ENCODE assay signal across 16 cellular contexts in the genomic region with DNA sequence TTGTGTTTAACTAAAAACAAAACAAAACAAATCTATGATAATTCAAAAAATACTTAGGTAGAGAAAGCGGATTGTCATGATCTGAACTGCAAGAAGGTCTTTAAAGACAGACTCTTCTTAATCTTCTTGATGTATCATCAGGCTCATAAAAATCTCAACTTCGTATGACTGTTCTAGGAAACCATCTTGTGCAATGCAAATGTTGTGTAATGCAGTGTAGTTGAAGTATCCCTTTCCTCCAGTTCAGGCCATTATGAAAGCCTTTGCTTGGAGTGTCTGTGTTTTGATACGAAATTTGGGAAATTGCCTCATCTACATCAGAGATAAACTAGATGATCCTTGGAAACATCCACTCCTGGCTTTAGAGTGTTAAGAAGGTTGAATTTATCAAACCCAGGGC. TPM values are rescaled to one million over a fixed set of nuclear protein-coding genes. Genes with fewer than 3 reads are reported as not detected.
DNase-seq lines count a peak whose midpoint lies in the region; ATAC-seq and TF ChIP-seq lines count a peak whose summit lies in the region.
"Had no signal": no experiment of that assay in that cellular context is flagged by ENCODE, and none has a peak within 500 bp of the region (broad histone marks: within the 10 kb centered on the region; RNA-seq: fewer than 3 reads in every experiment).

No MANE protein-coding gene starts in this region.

- no peaks in the 10 kb centered on the region for H3K36me3 ChIP-seq in PC-3 (ENCODE audit: low read depth, low read length)
- no peaks in the 10 kb centered on the region for H3K36me3 ChIP-seq in subcutaneous abdominal adipose tissue (ENCODE audit: control insufficient read depth in 5 of 5, insufficient read depth in 5 of 5, low read length in 5 of 5)
- H3K36me3 ChIP-seq: HAP-1 had no signal

- no peaks in the 10 kb centered on the region for H3K36me3 Mint-ChIP-seq in HFFc6 (ENCODE audit: low read depth)
- no peaks in the 10 kb centered on the region for H3K36me3 Mint-ChIP-seq in osteocyte (ENCODE audit: unreplicated experiment)
- H3K36me3 Mint-ChIP-seq: activated CD4-positive, alpha-beta memory T cell treated with anti-CD3 and anti-CD28 coated beads for 36 hours had no signal

- no peaks in the 10 kb centered on the region for H3K27me3 ChIP-seq in PC-3 (ENCODE audit: low read length)
- no peaks in the 10 kb centered on the region for H3K27me3 ChIP-seq in subcutaneous abdominal adipose tissue (ENCODE audit: control insufficient read depth in 5 of 5, insufficient read depth in 4 of 5, low read length in 5 of 5)
- H3K27me3 ChIP-seq: body of pancreas had no signal

- POLR2A ChIA-PET in PC-3 (lab: Charles Lee; ENCODE audit: unreplicated experiment), result no interaction called here

- H2AFZ ChIP-seq in PC-3 (ENCODE audit: low read length), result no peak overlapping the region

- H3K4me1 Mint-ChIP-seq in HFFc6 (ENCODE audit: low read depth) (peaks cover 28% of the 10 kb centered on the region), osteocyte (ENCODE audit: unreplicated experiment) (peaks cover 11% of the 10 kb centered on the region)

- H3K4me1 ChIP-seq in PC-3 (ENCODE audit: insufficient read depth, low read length) (peaks cover 10% of the 10 kb centered on the region; the same call in 1 of the 2 replicates), subcutaneous abdominal adipose tissue (ENCODE audit: control insufficient read depth in 5 of 5, insufficient read depth in 5 of 5, low read length in 5 of 5) (peaks cover 2 to 34% (median 25%) of the 10 kb centered on the region in 5 donors)
- H3K4me1 ChIP-seq: body of pancreas had no signal

- H3K27ac ChIP-seq in PC-3 (ENCODE audit: low read length) (no peak overlapping the region), subcutaneous abdominal adipose tissue (ENCODE audit: low read depth, low read length) (peak overlapping the region; percentile 72)
- H3K27ac ChIP-seq: body of pancreas had no signal

- no peak overlapping the region for H3K27ac Mint-ChIP-seq in HFFc6
- no peak overlapping the region for H3K27ac Mint-ChIP-seq in osteocyte (ENCODE audit: unreplicated experiment)
- H3K27ac Mint-ChIP-seq: activated CD4-positive, alpha-beta memory T cell treated with anti-CD3 and anti-CD28 coated beads for 36 hours; T-helper 2 cell treated with Interferon-gamma antibody and Interleukin-4, amounts not matched to agents 5 μg/mL and 100 μg/mL, for 36 hours had no signal

- intact Hi-C loops in PC-3 (cut with micrococcal nuclease), result no loop called here

- H3K9me2 ChIP-seq in PC-3 (replicated peaks; ENCODE audit: low read length), result no peaks in the 10 kb centered on the region

- H3K4me3 Mint-ChIP-seq in HFFc6 (no peak overlapping the region), osteocyte (ENCODE audit: unreplicated experiment) (no peak overlapping the region)
- H3K4me3 Mint-ChIP-seq: activated CD4-positive, alpha-beta memory T cell treated with anti-CD3 and anti-CD28 coated beads for 36 hours; T-helper 2 cell treated with Interferon-gamma antibody and Interleukin-4, amounts not matched to agents 5 μg/mL and 100 μg/mL, for 36 hours had no signal

- H3K27me3 Mint-ChIP-seq in HFFc6 (ENCODE audit: insufficient read depth) (no peaks in the 10 kb centered on the region), osteocyte (ENCODE audit: unreplicated experiment) (no peaks in the 10 kb centered on the region)
- H3K27me3 Mint-ChIP-seq: activated CD4-positive, alpha-beta memory T cell treated with anti-CD3 and anti-CD28 coated beads for 36 hours had no signal

- no peak overlapping the region for H3K4me2 ChIP-seq in PC-3 (ENCODE audit: low read length)

- no peaks in the 10 kb centered on the region for H3K9me3 Mint-ChIP-seq in HFFc6
- no peaks in the 10 kb centered on the region for H3K9me3 Mint-ChIP-seq in osteocyte (ENCODE audit: unreplicated experiment)
- H3K9me3 Mint-ChIP-seq: activated CD4-positive, alpha-beta memory T cell treated with anti-CD3 and anti-CD28 coated beads for 36 hours; T-helper 2 cell treated with Interferon-gamma antibody and Interleukin-4, amounts not matched to agents 5 μg/mL and 100 μg/mL, for 36 hours had no signal

- H3K9me3 ChIP-seq in PC-3 (ENCODE audit: low read length) (no peaks in the 10 kb centered on the region), subcutaneous abdominal adipose tissue (ENCODE audit: control insufficient read depth in 5 of 5, low read length in 5 of 5) (no peaks in the 10 kb centered on the region)
- H3K9me3 ChIP-seq: body of pancreas, HAP-1 had no signal

- DNase-seq in HFFc6 (peak; percentile 73), PC-3 (peak; percentile 68), fibroblast of peridontal ligament (ENCODE audit: extremely low read depth) (peak; percentile 90), osteocyte (ENCODE audit: extremely low spot score, unreplicated experiment) (no peak), NCI-H128 (lab: John Stamatoyannopoulos, UW; ENCODE audit: unreplicated experiment) (no peak), NCI-H2171 treated with DMSO at 0.1 percent for 48 hours (lab: John Stamatoyannopoulos, UW) (no peak), erythroblast (lab: John Stamatoyannopoulos, UW) (no peak)
- DNase-seq: activated CD4-positive, alpha-beta memory T cell treated with anti-CD3 and anti-CD28 coated beads for 36 hours; body of pancreas; effector CD8-positive, alpha-beta T cell; hippocampal formation; NCI-H1105; NCI-H526 had no signal

- no peaks in the 10 kb centered on the region for H3F3A ChIP-seq in PC-3 (ENCODE audit: low read length, unreplicated experiment)

- no peak for TF ChIP-seq POLR2A in erythroblast (IDR thresholded peaks at IDR 0.05; ENCODE audit: low read length)

- ATAC-seq in PC-3, result no peak
- ATAC-seq: body of pancreas had no signal

- CTCF ChIA-PET in PC-3 (lab: Charles Lee), result no interaction called here

- TF ChIP-seq CTCF in HFFc6 (IDR thresholded peaks at IDR 0.05) (no peak), PC-3 (conservative IDR thresholded peaks at IDR 0.05; ENCODE audit: low read depth, low read length) (no peak), osteocyte (IDR thresholded peaks at IDR 0.05) (no peak)

- H3K9ac ChIP-seq in PC-3 (ENCODE audit: low read length), result no peak overlapping the region
- no peak overlapping the region for H3K9ac ChIP-seq in subcutaneous abdominal adipose tissue (ENCODE audit: low read length in 5 of 5)

- H3K79me2 ChIP-seq in PC-3 (ENCODE audit: low read length), result no peaks in the 10 kb centered on the region

- H3K4me3 ChIP-seq in PC-3 (ENCODE audit: low read length), result no peak overlapping the region
- no peak overlapping the region for H3K4me3 ChIP-seq in subcutaneous abdominal adipose tissue (ENCODE audit: low read depth in 1 of 5, low read length in 5 of 5)
- H3K4me3 ChIP-seq: body of pancreas, HAP-1 had no signal

- BruUV-seq in PC-3 (replicated peaks; lab: Mats Ljungman, UMichigan), result no TSS peak

- no peaks in the 10 kb centered on the region for H4K20me1 ChIP-seq in PC-3 (ENCODE audit: low read length)

RNA-seq across cellular contexts. Expression of a gene that starts 30.9 kb away (rescaled TPM):
- total RNA-seq in HFFc6 (2021; fragmentation: NEBNext Ultra II Directional; extraction: Animal tissue kit (Norgen Biotek cat#: 25700)), result 10 to 100 TPM; 18.3 to 43.0 (median 38.5) TPM
- total RNA-seq in PC-3 (2014; rRNA removed) (166 and 202 TPM in 2 replicates), osteocyte (12.6 and 13.1 TPM in 2 replicates)

Comparison
In these comparisons a context has a peak if more than half of its experiments do, and no peak if none do; other contexts are left out.
1. DNase-seq: peak in HFFc6 (single experiment), PC-3 (single experiment) and fibroblast of peridontal ligament (single experiment); none in osteocyte (single experiment), NCI-H128 (single experiment), NCI-H2171 treated with DMSO at 0.1 percent for 48 hours (single experiment) and erythroblast (0 of 2).